Comparison of ENCODE assay signal across 8 cellular contexts in the genomic region with DNA sequence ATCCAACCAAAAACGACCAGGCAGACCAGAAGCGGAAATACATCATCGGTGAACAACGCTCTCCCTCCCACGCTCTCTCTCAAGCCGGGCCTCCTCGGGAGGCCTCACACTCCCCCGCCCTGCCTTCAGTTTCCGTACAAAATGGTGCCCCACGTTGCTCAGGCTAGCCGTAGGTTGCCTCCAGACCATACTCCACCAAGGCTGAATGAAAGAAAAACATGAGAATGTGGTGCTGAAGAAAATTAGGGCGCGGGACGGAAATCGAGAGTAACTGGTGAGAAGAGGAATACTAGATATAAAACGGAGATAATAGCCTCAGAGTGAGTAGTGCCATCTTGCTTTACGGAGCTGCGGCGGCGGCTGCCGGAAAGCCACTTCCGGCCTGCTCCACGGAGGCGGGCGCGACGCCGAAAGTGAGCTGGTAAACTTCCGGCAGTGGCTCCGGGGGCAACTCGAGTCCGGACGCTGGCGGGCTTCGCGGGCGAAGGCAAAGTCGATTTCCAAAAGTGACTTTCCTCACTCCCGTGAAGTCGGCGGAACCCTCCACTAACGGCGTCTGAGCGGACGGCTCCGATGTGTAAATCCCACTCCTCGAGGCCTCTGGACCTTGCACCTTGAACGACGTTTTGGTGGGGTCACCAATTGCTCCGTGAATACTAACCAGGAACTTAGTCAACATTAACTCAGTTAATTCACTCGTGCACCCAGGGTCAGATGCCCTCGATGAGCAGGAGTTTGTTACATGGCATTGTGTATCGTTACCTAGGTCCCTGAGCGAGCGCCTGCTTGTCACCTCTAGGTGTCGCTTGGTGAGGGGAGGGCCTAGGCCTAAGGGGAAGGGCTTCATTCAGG. TPM values are rescaled to one million over a fixed set of nuclear protein-coding genes. Genes with fewer than 3 reads are reported as not detected.
DNase-seq lines count a peak whose midpoint lies in the region; ATAC-seq and TF ChIP-seq lines count a peak whose summit lies in the region.

A gene (minus strand): TSS at position 7 of the 852 bp plus-strand sequence. CDS start 980 bp downstream, outside the sequence.

- peak; percentile 83 for TF ChIP-seq CTCF in CD4-positive, alpha-beta T cell (IDR thresholded peaks at IDR 0.05)
- TF ChIP-seq CTCF in lower leg skin (IDR thresholded peaks at IDR 0.05): peak in 1 of 3 donors; percentile 32

- DNase-seq in CD4-positive, alpha-beta T cell: peak; percentile 80 to 92 (median 85)
- DNase-seq in NCI-H82 (lab: John Stamatoyannopoulos, UW): peak; percentile 99
- peak; percentile 85 to 90 for DNase-seq in activated CD4-positive, alpha-beta T cell treated with anti-CD3 and anti-CD28 coated beads, Interleukin-2, amount 50 U/mL, for 48 hours
- DNase-seq in dermis microvascular lymphatic vessel endothelial cell (ENCODE audit: low read depth in 2 of 2): peak; percentile 95 to 98
- DNase-seq in lower leg skin (ENCODE audit: low spot score in 2 of 2): peak; percentile 93 to 98
- DNase-seq in stimulated activated CD4-positive, alpha-beta T cell treated with anti-CD3 and anti-CD28 coated beads, Interleukin-4, amount 100 ng/mL, for 48 hours (ENCODE audit: low read depth in 2 of 2): peak; percentile 75 to 89

- peak; percentile 84 for ATAC-seq in CD4-positive, alpha-beta T cell (ENCODE audit: poor library complexity)
- peak; percentile 95 for ATAC-seq in GM19438 (IDR thresholded peaks at IDR 0.05; ENCODE audit: low read depth, unreplicated experiment)
- ATAC-seq in HG03575 (IDR thresholded peaks at IDR 0.05; ENCODE audit: extremely low read depth, insufficient number of reproducible peaks, low FRiP score, unreplicated experiment): peak; percentile 66

- H3K27me3 Mint-ChIP-seq in CD4-positive, alpha-beta T cell: no peaks in the 10 kb centered on the region

- 0% methylated on average over 56 of the region's 56 CpGs for WGBS in lower leg skin, 2 donors

- no peaks in the 10 kb centered on the region for H3K9me3 ChIP-seq in CD4-positive, alpha-beta T cell (ENCODE audit: control insufficient read depth, low read length)

- H3K36me3 Mint-ChIP-seq in CD4-positive, alpha-beta T cell (ENCODE audit: low read depth): peaks cover 53% of the 10 kb centered on the region

- no peaks in the 10 kb centered on the region for H3K27me3 ChIP-seq in CD4-positive, alpha-beta T cell (ENCODE audit: control insufficient read depth, insufficient read depth, low read length)

- peaks cover 64% of the 10 kb centered on the region for H3K4me1 Mint-ChIP-seq in CD4-positive, alpha-beta T cell (ENCODE audit: low read depth)

- H3K27ac Mint-ChIP-seq in CD4-positive, alpha-beta T cell: peak within 1 kb of the TSS; percentile 95

- CTCF ChIA-PET in CD4-positive, alpha-beta T cell (lab: Charles Lee): interaction anchor here (0.8 to 3.2 kb wide), 5 partner anchors 11 to 80 kb away, joined by 3 to 31 read pairs (median 4); a partner anchor contains a TSS

- intact Hi-C loops in CD4-positive, alpha-beta T cell (cut with DNase I, micrococcal nuclease): loop anchor here (1.0 kb wide), 4 partner anchors 12 to 80 kb away; a partner anchor contains a TSS
- intact Hi-C loops in lower leg skin (cut with DNase I; ENCODE audit: low total_unique reads): no loop called here

- H3K4me3 Mint-ChIP-seq in CD4-positive, alpha-beta T cell: peak within 1 kb of the TSS; percentile 95

- peak in 1 of 2 donors; percentile 59 for TF ChIP-seq POLR2A in lower leg skin (IDR thresholded peaks at IDR 0.05)

- peak within 1 kb of the TSS; percentile 86 for H3K4me3 ChIP-seq in lower leg skin (ENCODE audit: low read depth, poor library complexity, severe bottlenecking)

- no peaks in the 10 kb centered on the region for H3K9me3 Mint-ChIP-seq in CD4-positive, alpha-beta T cell

- peak within 1 kb of the TSS; percentile 96 for H3K27ac ChIP-seq in CD4-positive, alpha-beta T cell (ENCODE audit: low read depth, low read length)

- POLR2A ChIA-PET in CD4-positive, alpha-beta T cell (lab: Charles Lee): interaction anchor here (0.5 to 4.7 kb wide), 9 partner anchors 10 to 80 kb away, joined by 3 to 98 read pairs (median 9); a partner anchor contains a TSS

RNA-seq across cellular contexts. Expression of the gene that starts here (rescaled TPM):
- total RNA-seq in CD4-positive, alpha-beta T cell: 10 to 100 TPM; 21.7 to 25.2 TPM
- total RNA-seq in dermis microvascular lymphatic vessel endothelial cell: 17.6 and 24.8 TPM in 2 replicates
- total RNA-seq in lower leg skin: 10 to 100 TPM; 31.4 to 45.4 (median 33.9) TPM

Comparison
In these comparisons a context has a peak if more than half of its experiments do, and no peak if none do; other contexts are left out.
1. Peak in every context shown above with its lines: DNase-seq, ATAC-seq, H3K4me3 ChIP-seq and H3K27ac ChIP-seq.